ENCODE assay signal across 1 cellular context in genomic region chr7:112798199-112799159, GRCh38.
TF ChIP-seq lines count a peak whose summit lies in the region.

No MANE protein-coding gene starts in this region.

TF ChIP-seq in SK-N-SH, 30 proteins besides CTCF, POLR2A, EP300 and RAD21 (continued from another document):
- TF ChIP-seq ZBTB33 (IDR thresholded peaks at IDR 0.05; ENCODE audit: borderline replicate concordance, low read depth) (no peak), RXRA (IDR thresholded peaks at IDR 0.05; ENCODE audit: borderline replicate concordance, low read depth) (no peak), CHD2 (IDR thresholded peaks at IDR 0.05; ENCODE audit: low read length, partially characterized antibody) (no peak)
